ENCODE assay signal across 9 cellular contexts in the genomic region with DNA sequence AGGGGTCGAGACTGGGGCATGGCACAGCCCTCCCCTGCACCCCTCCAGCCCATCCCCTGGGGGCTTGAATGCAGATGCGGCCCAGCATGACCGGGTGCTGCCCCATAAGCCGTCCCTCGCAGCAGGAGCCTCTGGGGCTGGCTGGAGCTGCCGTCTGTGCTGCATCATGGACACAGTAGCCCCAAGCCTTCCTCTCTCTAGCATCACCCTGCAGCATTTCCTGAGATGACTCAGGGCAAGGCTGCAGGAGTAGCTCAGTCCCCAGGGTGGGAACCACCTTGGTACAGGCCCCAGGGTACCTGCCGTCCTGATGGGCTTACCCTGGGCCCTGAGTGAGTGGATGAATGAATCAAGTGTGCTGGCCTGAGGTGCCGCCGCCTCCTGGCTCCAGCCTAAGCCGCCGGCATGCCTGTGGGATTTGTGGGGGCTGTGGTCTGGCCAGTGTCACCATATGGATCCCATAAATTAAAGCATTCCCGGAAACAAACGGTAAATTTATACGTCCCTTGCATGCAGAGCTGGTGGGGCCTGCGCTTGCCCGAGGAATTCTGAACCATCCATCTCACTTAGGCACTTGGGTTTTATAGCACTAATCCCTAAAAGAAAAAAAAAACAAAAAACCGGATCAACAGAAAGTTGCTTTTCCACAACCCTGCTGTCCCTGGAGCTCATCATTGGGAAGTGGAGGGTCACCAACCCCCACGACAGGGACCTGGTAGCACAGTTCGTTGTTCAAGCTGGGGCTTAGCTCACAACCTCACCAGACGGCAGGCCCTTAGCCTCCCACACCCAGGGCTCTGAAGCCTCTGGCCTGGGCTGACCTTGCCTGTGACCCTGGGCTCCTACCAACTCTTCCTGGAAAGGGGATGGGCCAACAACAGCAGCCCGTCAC.
DNase-seq lines count a peak whose midpoint lies in the region; ATAC-seq and TF ChIP-seq lines count a peak whose summit lies in the region.
"Had no signal": no experiment of that assay in that cellular context is flagged by ENCODE, and none has a peak within 500 bp of the region (broad histone marks: within the 10 kb centered on the region; RNA-seq: fewer than 3 reads in every experiment).

No MANE protein-coding gene starts in this region.

- H3K36me3 ChIP-seq in WERI-Rb-1 (no peaks in the 10 kb centered on the region), testis (ENCODE audit: low read depth, missing control alignments) (no peaks in the 10 kb centered on the region)

- peak overlapping the region; percentile 93 for H3K27ac ChIP-seq in WERI-Rb-1
- peak overlapping the region; percentile 2 to 55 for H3K27ac ChIP-seq in testis

- no peak for ATAC-seq in GM18867 (IDR thresholded peaks at IDR 0.05; ENCODE audit: unreplicated experiment)

- H3K4me1 ChIP-seq in testis: peaks cover 54% of the 10 kb centered on the region

- TF ChIP-seq CTCF in WERI-Rb-1 (IDR thresholded peaks at IDR 0.05; ENCODE audit: low read depth, low read length) (no peak), testis (IDR thresholded peaks at IDR 0.05) (no peak)

- no peaks in the 10 kb centered on the region for H3K27me3 ChIP-seq in WERI-Rb-1 (ENCODE audit: insufficient read depth, low read depth, severe bottlenecking)
- no peaks in the 10 kb centered on the region for H3K27me3 ChIP-seq in testis

- H3K4me3 ChIP-seq in WERI-Rb-1 (ENCODE audit: low read depth, low read length) (peak overlapping the region; percentile 10), testis (no peak overlapping the region)

- 73 to 78% methylated on average over 10 to 21 of the region's 21 CpGs for WGBS in testis, 2 donors

- H3K9me3 ChIP-seq in WERI-Rb-1 (ENCODE audit: severe bottlenecking) (no peaks in the 10 kb centered on the region), testis (no peaks in the 10 kb centered on the region)

- no peak for TF ChIP-seq POLR2A in testis (IDR thresholded peaks at IDR 0.05)

- DNase-seq in HT1080 (ENCODE audit: low read depth) (peak; percentile 98), WERI-Rb-1 (peak; percentile 93), iris pigment epithelial cell (ENCODE audit: low read depth) (peak; percentile 57), testis (no peak), DMS153 treated with DMSO at 0.1 percent for 48 hours (lab: John Stamatoyannopoulos, UW; ENCODE audit: unreplicated experiment) (no peak), foreskin melanocyte (no peak)
- DNase-seq in stimulated activated CD4-positive, alpha-beta T cell treated with anti-CD3 and anti-CD28 coated beads, Interleukin-4, amount 100 ng/mL, for 1 hour: no peak
- DNase-seq: amygdala had no signal

- intact Hi-C loops in testis (cut with DNase I; ENCODE audit: low total_unique reads): no loop called here

Comparison
In these comparisons a context has a peak if more than half of its experiments do, and no peak if none do; other contexts are left out.
1. DNase-seq: peak in HT1080 (single experiment), WERI-Rb-1 (single experiment) and iris pigment epithelial cell (single experiment); none in testis (single experiment), DMS153 treated with DMSO at 0.1 percent for 48 hours (single experiment), foreskin melanocyte (single experiment) and stimulated activated CD4-positive, alpha-beta T cell treated with anti-CD3 and anti-CD28 coated beads, Interleukin-4, amount 100 ng/mL, for 1 hour (single experiment).